In genomic region chr11:62611705-62612365, GRCh38 we compare ENCODE assay signal across 8 cellular contexts. TPM values are rescaled to one million over a fixed set of nuclear protein-coding genes. Genes with fewer than 3 reads are reported as not detected.
DNase-seq lines count a peak whose midpoint lies in the region; ATAC-seq lines count a peak whose summit lies in the region.

No MANE protein-coding gene starts in this region.

- H3K4me3 ChIP-seq in trophoblast cell (ENCODE audit: low read depth, low read length) = peak overlapping the region; percentile 80

- peaks cover 14% of the 10 kb centered on the region in 2 experiments for H3K4me1 ChIP-seq in trophoblast cell (ENCODE audit: control insufficient read depth in 1 of 2, insufficient read depth in 2 of 2, low read length in 2 of 2)

- intact Hi-C loops in Right ventricle myocardium inferior (cut with DNase I) = loop anchor here (5.0 kb wide), 1 partner anchor 50 kb away; no protein-coding TSS in a partner anchor

- H3K23ac ChIP-seq in trophoblast cell (ENCODE audit: low read length) = no peak overlapping the region

- H2BK12ac ChIP-seq in trophoblast cell (ENCODE audit: low read length) = peak overlapping the region; percentile 17

- H4K8ac ChIP-seq in trophoblast cell (ENCODE audit: low read depth, low read length) = peak overlapping the region; percentile 86

- H3K9ac ChIP-seq in trophoblast cell (ENCODE audit: low read length) = peak overlapping the region; percentile 89

- peak overlapping the region; percentile 80 for H2BK120ac ChIP-seq in trophoblast cell (ENCODE audit: insufficient read depth, low read length, poor library complexity)

- peak overlapping the region; percentile 84 for H4K91ac ChIP-seq in trophoblast cell (ENCODE audit: low read depth, low read length)

- WGBS in trophoblast cell (ENCODE audit: extremely low coverage, insufficient coverage, insufficient read length) = no CpG with 5 or more reads among the region's 34 CpGs

- peak overlapping the region; percentile 16 for H3K4ac ChIP-seq in trophoblast cell (ENCODE audit: low read depth, low read length)

- H3K27ac ChIP-seq in trophoblast cell (ENCODE audit: low read depth, low read length) = peak overlapping the region; percentile 65

- peak overlapping the region; percentile 93 for H3K4me2 ChIP-seq in trophoblast cell (ENCODE audit: low read length)

- peak overlapping the region; percentile 66 for H2BK5ac ChIP-seq in trophoblast cell (ENCODE audit: low read depth, low read length, poor library complexity)

- peaks cover 2% of the 10 kb centered on the region for H3K9me3 ChIP-seq in trophoblast cell (ENCODE audit: insufficient read depth, low read depth, low read length)

- ATAC-seq in HG02884 (IDR thresholded peaks at IDR 0.05; ENCODE audit: unreplicated experiment) = peak; percentile 23
- ATAC-seq in Right ventricle myocardium inferior = peak; percentile 11

- H3K27me3 ChIP-seq in trophoblast cell (ENCODE audit: insufficient read depth, low read length) = no peaks in the 10 kb centered on the region

- H3K79me2 ChIP-seq in trophoblast cell (ENCODE audit: control insufficient read depth, insufficient read depth, low read length, poor library complexity) = peaks cover 9% of the 10 kb centered on the region

- peak overlapping the region; percentile 70 for H3K18ac ChIP-seq in trophoblast cell (ENCODE audit: low read length)

- H2AK5ac ChIP-seq in trophoblast cell (ENCODE audit: low read length) = peak overlapping the region; percentile 40

- H3K36me3 ChIP-seq in trophoblast cell (ENCODE audit: control insufficient read depth in 1 of 2, insufficient read depth in 2 of 2, low read length in 2 of 2) = peaks cover 37 to 39% of the 10 kb centered on the region in 2 experiments

- peaks cover 14% of the 10 kb centered on the region for H3K79me1 ChIP-seq in trophoblast cell (ENCODE audit: low read length)

- peak overlapping the region; percentile 91 for H3K14ac ChIP-seq in trophoblast cell (ENCODE audit: low read length)

- H4K12ac ChIP-seq in trophoblast cell (ENCODE audit: low read depth, low read length) = peak overlapping the region; percentile 45

- peak overlapping the region; percentile 85 for H2AFZ ChIP-seq in trophoblast cell (ENCODE audit: insufficient read depth, low read length, poor library complexity)

- DNase-seq in NCI-H2227 (lab: John Stamatoyannopoulos, UW; ENCODE audit: unreplicated experiment) (peak; percentile 60), NCI-H2227 treated with DMSO at 0.1 percent for 48 hours (lab: John Stamatoyannopoulos, UW) (no peak), NOMO-1 treated with dmso at 0.1 percent for 144 hours (lab: John Stamatoyannopoulos, UW; ENCODE audit: unreplicated experiment) (peak; percentile 47), Right ventricle myocardium inferior (ENCODE audit: missing footprints) (no peak), trophoblast cell (peak in 1 of 2 donors; percentile 17), NCI-H1436 treated with DMSO at 0.1 percent for 48 hours (lab: John Stamatoyannopoulos, UW) (no peak)
- DNase-seq in activated naive CD4-positive, alpha-beta T cell treated with anti-CD3 and anti-CD28 coated beads, Interleukin-2, amount 50 U/mL, for 16 hours = peak; percentile 65

RNA-seq across cellular contexts. Expression of gene EML3, which starts 0.7 kb away (rescaled TPM):
- total RNA-seq in Right ventricle myocardium inferior = 16.4 TPM
- polyA plus RNA-seq in trophoblast cell (2013) = 33.4 and 36.1 TPM in 2 replicates

RNA-seq across cellular contexts. Expression of gene ROM1, which starts 1.2 kb away (rescaled TPM):
- 2.4 TPM for total RNA-seq in Right ventricle myocardium inferior
- polyA plus RNA-seq in trophoblast cell (2013) = 0.62 TPM in 2 replicates

RNA-seq across cellular contexts. Expression of gene B3GAT3, which starts 10.0 kb away (rescaled TPM):
- total RNA-seq in Right ventricle myocardium inferior = 12.8 TPM
- 17.2 and 17.8 TPM in 2 replicates for polyA plus RNA-seq in trophoblast cell (2013)

RNA-seq across cellular contexts. Expression of gene MTA2, which starts 10.2 kb away (rescaled TPM):
- 34.1 TPM for total RNA-seq in Right ventricle myocardium inferior
- 70.5 and 71.0 TPM in 2 replicates for polyA plus RNA-seq in trophoblast cell (2013)

RNA-seq across cellular contexts. Expression of gene TUT1, which starts 20.5 kb away (rescaled TPM):
- 13.7 TPM for total RNA-seq in Right ventricle myocardium inferior
- 11.3 and 11.8 TPM in 2 replicates for polyA plus RNA-seq in trophoblast cell (2013)

Comparison
In these comparisons a context has a peak if more than half of its experiments do, and no peak if none do; other contexts are left out.
1. DNase-seq: peak in NCI-H2227 (single experiment), NOMO-1 treated with dmso at 0.1 percent for 144 hours (single experiment) and activated naive CD4-positive, alpha-beta T cell treated with anti-CD3 and anti-CD28 coated beads, Interleukin-2, amount 50 U/mL, for 16 hours (single experiment); none in NCI-H2227 treated with DMSO at 0.1 percent for 48 hours (single experiment), Right ventricle myocardium inferior (single experiment) and NCI-H1436 treated with DMSO at 0.1 percent for 48 hours (single experiment).